1 cellular context compared by ENCODE assay signal in genomic region chr18:12098389-12098788, GRCh38.
TF ChIP-seq lines count a peak whose summit lies in the region.

No MANE protein-coding gene starts in this region.

TF ChIP-seq in GM23338, 12 proteins besides CTCF, POLR2A, EP300 and RAD21 (continued from another document):
- TF ChIP-seq, protein P1, sequence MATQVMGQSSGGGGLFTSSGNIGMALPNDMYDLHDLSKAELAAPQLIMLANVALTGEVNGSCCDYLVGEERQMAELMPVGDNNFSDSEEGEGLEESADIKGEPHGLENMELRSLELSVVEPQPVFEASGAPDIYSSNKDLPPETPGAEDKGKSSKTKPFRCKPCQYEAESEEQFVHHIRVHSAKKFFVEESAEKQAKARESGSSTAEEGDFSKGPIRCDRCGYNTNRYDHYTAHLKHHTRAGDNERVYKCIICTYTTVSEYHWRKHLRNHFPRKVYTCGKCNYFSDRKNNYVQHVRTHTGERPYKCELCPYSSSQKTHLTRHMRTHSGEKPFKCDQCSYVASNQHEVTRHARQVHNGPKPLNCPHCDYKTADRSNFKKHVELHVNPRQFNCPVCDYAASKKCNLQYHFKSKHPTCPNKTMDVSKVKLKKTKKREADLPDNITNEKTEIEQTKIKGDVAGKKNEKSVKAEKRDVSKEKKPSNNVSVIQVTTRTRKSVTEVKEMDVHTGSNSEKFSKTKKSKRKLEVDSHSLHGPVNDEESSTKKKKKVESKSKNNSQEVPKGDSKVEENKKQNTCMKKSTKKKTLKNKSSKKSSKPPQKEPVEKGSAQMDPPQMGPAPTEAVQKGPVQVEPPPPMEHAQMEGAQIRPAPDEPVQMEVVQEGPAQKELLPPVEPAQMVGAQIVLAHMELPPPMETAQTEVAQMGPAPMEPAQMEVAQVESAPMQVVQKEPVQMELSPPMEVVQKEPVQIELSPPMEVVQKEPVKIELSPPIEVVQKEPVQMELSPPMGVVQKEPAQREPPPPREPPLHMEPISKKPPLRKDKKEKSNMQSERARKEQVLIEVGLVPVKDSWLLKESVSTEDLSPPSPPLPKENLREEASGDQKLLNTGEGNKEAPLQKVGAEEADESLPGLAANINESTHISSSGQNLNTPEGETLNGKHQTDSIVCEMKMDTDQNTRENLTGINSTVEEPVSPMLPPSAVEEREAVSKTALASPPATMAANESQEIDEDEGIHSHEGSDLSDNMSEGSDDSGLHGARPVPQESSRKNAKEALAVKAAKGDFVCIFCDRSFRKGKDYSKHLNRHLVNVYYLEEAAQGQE (IDR thresholded peaks at IDR 0.05; ENCODE audit: unreplicated experiment) = no peak
- TF ChIP-seq EZH2 (IDR thresholded peaks at IDR 0.05; ENCODE audit: low read depth, unreplicated experiment) = no peak
- TF ChIP-seq JUNB (IDR thresholded peaks at IDR 0.05; ENCODE audit: unreplicated experiment) = no peak
- no peak for TF ChIP-seq NANOG (IDR thresholded peaks at IDR 0.05; ENCODE audit: borderline replicate concordance)
- no peak for TF ChIP-seq EZH2phosphoT487 (IDR thresholded peaks at IDR 0.05; ENCODE audit: unreplicated experiment)
- TF ChIP-seq, protein P2, sequence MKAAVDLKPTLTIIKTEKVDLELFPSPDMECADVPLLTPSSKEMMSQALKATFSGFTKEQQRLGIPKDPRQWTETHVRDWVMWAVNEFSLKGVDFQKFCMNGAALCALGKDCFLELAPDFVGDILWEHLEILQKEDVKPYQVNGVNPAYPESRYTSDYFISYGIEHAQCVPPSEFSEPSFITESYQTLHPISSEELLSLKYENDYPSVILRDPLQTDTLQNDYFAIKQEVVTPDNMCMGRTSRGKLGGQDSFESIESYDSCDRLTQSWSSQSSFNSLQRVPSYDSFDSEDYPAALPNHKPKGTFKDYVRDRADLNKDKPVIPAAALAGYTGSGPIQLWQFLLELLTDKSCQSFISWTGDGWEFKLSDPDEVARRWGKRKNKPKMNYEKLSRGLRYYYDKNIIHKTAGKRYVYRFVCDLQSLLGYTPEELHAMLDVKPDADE (IDR thresholded peaks at IDR 0.05) = no peak
- no peak for TF ChIP-seq POLR2AphosphoS5 (IDR thresholded peaks at IDR 0.05; ENCODE audit: low read depth)
- TF ChIP-seq ZNF114 (CRISPR knock-in tag; IDR thresholded peaks at IDR 0.05) = no peak
- no peak for TF ChIP-seq CREB1 (CRISPR knock-in tag; IDR thresholded peaks at IDR 0.05; ENCODE audit: low read depth)
- TF ChIP-seq ZNF331 (CRISPR knock-in tag; IDR thresholded peaks at IDR 0.05; ENCODE audit: low read depth) = no peak
- no peak for TF ChIP-seq STAT1 (IDR thresholded peaks at IDR 0.05; ENCODE audit: unreplicated experiment)
